22 cellular contexts compared by ENCODE assay signal in the genomic region with DNA sequence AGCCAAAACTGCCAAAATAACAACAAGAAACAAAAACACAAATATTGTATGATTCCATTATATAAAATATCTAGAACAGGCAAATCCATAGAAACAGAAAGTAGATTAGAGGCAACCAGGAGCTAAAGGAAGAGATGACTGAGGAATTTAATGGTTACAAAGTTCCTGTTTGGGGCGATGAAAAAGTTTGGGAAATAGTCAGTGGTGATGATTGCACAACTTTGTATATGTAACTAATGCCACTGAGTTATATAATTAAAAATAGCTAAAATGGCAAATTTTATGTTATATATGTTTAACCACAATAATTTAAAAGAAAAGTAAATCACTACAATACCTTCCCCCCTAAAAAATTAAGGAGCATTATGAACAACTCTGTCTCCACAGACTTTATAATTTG.
"Had no signal": no experiment of that assay in that cellular context is flagged by ENCODE, and none has a peak within 500 bp of the region (broad histone marks: within the 10 kb centered on the region; RNA-seq: fewer than 3 reads in every experiment).

No MANE protein-coding gene starts in this region.

- H3K4me3 Mint-ChIP-seq: activated CD4-positive, alpha-beta memory T cell treated with anti-CD3 and anti-CD28 coated beads, Interleukin-2, amount 10 ng/mL, durations not matched to agents 7 days and 5 days; activated CD4-positive, alpha-beta T cell treated with anti-CD3 and anti-CD28 coated beads, Interleukin-2, amount 10 ng/mL, durations not matched to agents 24 days and 14 days; activated T-cell treated with anti-CD3 and anti-CD28 coated beads, Interleukin-2, amount 50 U/mL, for 4 hours; activated T-helper 17 cell treated with anti-CD3 and anti-CD28 coated beads, Interleukin-2, amount 50 U/mL, for 72 hours; nephron had no signal

- H3K4me1 ChIP-seq: lower lobe of right lung, transverse colon had no signal

- H3K27ac Mint-ChIP-seq: activated CD4-positive, alpha-beta memory T cell treated with anti-CD3 and anti-CD28 coated beads, Interleukin-2, amount 10 ng/mL, durations not matched to agents 7 days and 5 days; activated CD4-positive, alpha-beta T cell treated with anti-CD3 and anti-CD28 coated beads, Interleukin-2, amount 10 ng/mL, durations not matched to agents 24 days and 14 days; activated T-helper 17 cell treated with anti-CD3 and anti-CD28 coated beads, Interleukin-2, amount 50 U/mL, for 72 hours; nephron had no signal

- H3K36me3 ChIP-seq: left lung, lower lobe of right lung, right lobe of liver, transverse colon had no signal

- DNase-seq: activated CD4-positive, alpha-beta memory T cell treated with anti-CD3 and anti-CD28 coated beads, Interleukin-2, amount 10 ng/mL, durations not matched to agents 7 days and 5 days; activated CD4-positive, alpha-beta T cell treated with anti-CD3 and anti-CD28 coated beads, Interleukin-2, amount 10 ng/mL, durations not matched to agents 24 days and 14 days; activated CD4-positive, CD25-positive, alpha-beta regulatory T cell treated with anti-CD3 and anti-CD28 coated beads, Interleukin-2, amount 50 U/mL, for 72 hours; activated gamma-delta T cell treated with Interleukin-2 at 50 U/mL for 16 hours; activated naive CD4-positive, alpha-beta T cell treated with anti-CD3 and anti-CD28 coated beads, Interleukin-2, amount 50 U/mL, for 16 hours; activated T-cell treated with anti-CD3 and anti-CD28 coated beads, Interleukin-2, amount 50 U/mL, for 4 hours; amniotic stem cell; caudate nucleus; cortex of kidney; foreskin melanocyte; left lung; lower lobe of right lung; mesendoderm; right lobe of liver; stimulated activated CD4-positive, alpha-beta T cell treated with anti-CD3 and anti-CD28 coated beads, Interleukin-4, amount 100 ng/mL, for 1 hour; stimulated activated naive CD8-positive, alpha-beta T cell treated with anti-CD3 and anti-CD28 coated beads, Interleukin-15, Interleukin-2, amounts not matched to agents 100 U/mL and 50 U/mL, for 24 hours; T1000; testis; transverse colon had no signal

- H3K27me3 Mint-ChIP-seq: activated CD4-positive, alpha-beta memory T cell treated with anti-CD3 and anti-CD28 coated beads, Interleukin-2, amount 10 ng/mL, durations not matched to agents 7 days and 5 days; activated CD4-positive, alpha-beta T cell treated with anti-CD3 and anti-CD28 coated beads, Interleukin-2, amount 10 ng/mL, durations not matched to agents 24 days and 14 days; activated T-helper 17 cell treated with anti-CD3 and anti-CD28 coated beads, Interleukin-2, amount 50 U/mL, for 72 hours had no signal

- H3K27me3 ChIP-seq: left lung, right lobe of liver, testis, transverse colon had no signal

- H3K4me3 ChIP-seq: left lung, lower lobe of right lung, right lobe of liver, testis, transverse colon had no signal

- ATAC-seq: activated T-cell treated with anti-CD3 and anti-CD28 coated beads, Interleukin-2, amount 50 U/mL, for 4 hours; activated T-helper 17 cell treated with anti-CD3 and anti-CD28 coated beads, Interleukin-2, amount 50 U/mL, for 72 hours; esophagus mucosa; left lung; lower lobe of right lung; stimulated activated naive CD8-positive, alpha-beta T cell treated with anti-CD3 and anti-CD28 coated beads, Interleukin-15, Interleukin-2, amounts not matched to agents 100 U/mL and 50 U/mL, for 24 hours had no signal

- H3K9me3 ChIP-seq: left lung, lower lobe of right lung, right lobe of liver, testis, transverse colon had no signal

- H3K27ac ChIP-seq: lower lobe of right lung, right lobe of liver, testis, transverse colon had no signal

- H3K9me3 Mint-ChIP-seq: activated CD4-positive, alpha-beta memory T cell treated with anti-CD3 and anti-CD28 coated beads, Interleukin-2, amount 10 ng/mL, durations not matched to agents 7 days and 5 days; activated T-cell treated with anti-CD3 and anti-CD28 coated beads, Interleukin-2, amount 50 U/mL, for 4 hours; activated T-helper 17 cell treated with anti-CD3 and anti-CD28 coated beads, Interleukin-2, amount 50 U/mL, for 72 hours; nephron had no signal
